In genomic region chr6:11172501-11173337, GRCh38 we compare ENCODE assay signal across 1 cellular context.
TF ChIP-seq lines count a peak whose summit lies in the region.

No MANE protein-coding gene starts in this region.

TF ChIP-seq in HepG2, 621 proteins besides CTCF, POLR2A, EP300 and RAD21 (continued from another document and continues in another):
- TF ChIP-seq ZHX2 (IDR thresholded peaks at IDR 0.05; ENCODE audit: low read depth): no peak
- no peak for TF ChIP-seq ZHX2 (CRISPR knock-in tag; IDR thresholded peaks at IDR 0.05; ENCODE audit: borderline replicate concordance)
- TF ChIP-seq FOXM1 (CRISPR knock-in tag; IDR thresholded peaks at IDR 0.05): no peak
- TF ChIP-seq ZSCAN20 (CRISPR knock-in tag; IDR thresholded peaks at IDR 0.05; ENCODE audit: borderline replicate concordance): peak; percentile 68; the same call in 1 of the 2 replicates
- 0 out of 2 replicates have a peak, but pooled peaks have one; percentile 27 for TF ChIP-seq FOXA3 (CRISPR knock-in tag; IDR thresholded peaks at IDR 0.05)
- TF ChIP-seq ZNF766 (CRISPR knock-in tag; IDR thresholded peaks at IDR 0.05; ENCODE audit: borderline replicate concordance): no peak
- 0 out of 2 replicates have a peak, but pooled peaks have one; percentile 19 for TF ChIP-seq FOXP4 (CRISPR knock-in tag; IDR thresholded peaks at IDR 0.05)
- TF ChIP-seq ZNF407 (CRISPR knock-in tag; IDR thresholded peaks at IDR 0.05; ENCODE audit: not compliant biosample characterization): no peak
- TF ChIP-seq ZNF652 (CRISPR knock-in tag; IDR thresholded peaks at IDR 0.05; ENCODE audit: borderline replicate concordance, low read depth): no peak
- TF ChIP-seq ZMYM4 (CRISPR knock-in tag; IDR thresholded peaks at IDR 0.05): peak; percentile 85
- TF ChIP-seq ZFP62 (CRISPR knock-in tag; IDR thresholded peaks at IDR 0.05): no peak
- TF ChIP-seq XBP1 (CRISPR knock-in tag; IDR thresholded peaks at IDR 0.05): no peak
- TF ChIP-seq ZNF780A (CRISPR knock-in tag; IDR thresholded peaks at IDR 0.05): no peak
- TF ChIP-seq PAXIP1 (CRISPR knock-in tag; conservative IDR thresholded peaks at IDR 0.05): 0 out of 2 replicates have a peak, but pooled peaks have one; percentile 15
- TF ChIP-seq RERE (CRISPR knock-in tag; IDR thresholded peaks at IDR 0.05; ENCODE audit: low read depth): no peak
- no peak for TF ChIP-seq ZNF484 (CRISPR knock-in tag; IDR thresholded peaks at IDR 0.05; ENCODE audit: borderline replicate concordance, low read depth)
- TF ChIP-seq SETDB1 (CRISPR knock-in tag; IDR thresholded peaks at IDR 0.05; ENCODE audit: borderline replicate concordance): no peak
- no peak for TF ChIP-seq ZNF563 (CRISPR knock-in tag; IDR thresholded peaks at IDR 0.05)
